In the genomic region with DNA sequence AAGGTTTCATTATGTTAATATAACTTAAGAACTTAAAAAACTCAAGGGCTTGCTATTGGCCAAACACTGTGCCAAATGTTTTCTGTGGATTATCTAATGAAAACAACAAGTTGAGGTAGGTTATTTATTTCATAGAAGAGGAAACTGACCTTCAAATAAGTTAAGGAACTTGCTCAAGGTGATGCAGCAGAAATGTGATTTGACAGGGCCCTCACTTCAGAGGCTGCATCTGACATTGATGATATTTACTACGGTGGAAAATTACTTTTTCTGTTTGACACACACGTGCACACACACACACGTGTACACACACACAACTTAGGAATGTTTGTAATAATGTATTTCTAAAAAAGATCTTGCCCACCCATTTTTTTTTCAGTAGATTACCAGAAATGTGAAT, we compare ENCODE assay signal across 10 cellular contexts.
"Had no signal": no experiment of that assay in that cellular context is flagged by ENCODE, and none has a peak within 500 bp of the region (broad histone marks: within the 10 kb centered on the region; RNA-seq: fewer than 3 reads in every experiment).

No MANE protein-coding gene starts in this region.

- H3K27ac Mint-ChIP-seq: activated CD8-positive, alpha-beta T cell treated with anti-CD3 and anti-CD28 coated beads, Interleukin-2, amount 10 ng/mL, durations not matched to agents 7 days and 5 days; activated T-helper 2 cell treated with anti-CD3 and anti-CD28 coated beads, Interferon-gamma antibody, Interleukin-2, Interleukin-4, amounts not matched to agents 10 μg/mL and 5 μg/mL and 100 μg/mL, durations not matched to agents 14 hours and 24 hours and 36 hours had no signal

- ATAC-seq: activated CD8-positive, alpha-beta T cell treated with anti-CD3 and anti-CD28 coated beads, Interleukin-2, amount 10 ng/mL, durations not matched to agents 7 days and 5 days; activated naive CD4-positive, alpha-beta T cell treated with anti-CD3 and anti-CD28 coated beads, Interleukin-2, amount 50 U/mL, for 72 hours; esophagus mucosa had no signal

- H3K4me3 Mint-ChIP-seq: activated CD8-positive, alpha-beta T cell treated with anti-CD3 and anti-CD28 coated beads, Interleukin-2, amount 10 ng/mL, durations not matched to agents 7 days and 5 days had no signal

- H3K36me3 ChIP-seq: upper lobe of left lung had no signal

- H3K9me3 ChIP-seq: upper lobe of left lung had no signal

- H3K9me3 Mint-ChIP-seq: activated T-helper 2 cell treated with anti-CD3 and anti-CD28 coated beads, Interferon-gamma antibody, Interleukin-2, Interleukin-4, amounts not matched to agents 10 μg/mL and 5 μg/mL and 100 μg/mL, durations not matched to agents 14 hours and 24 hours and 36 hours had no signal

- H3K4me3 ChIP-seq: upper lobe of left lung had no signal

- DNase-seq: activated CD4-positive, CD25-positive, alpha-beta regulatory T cell treated with anti-CD3 and anti-CD28 coated beads, Interleukin-2, amount 50 U/mL, for 72 hours; activated CD8-positive, alpha-beta T cell treated with anti-CD3 and anti-CD28 coated beads, Interleukin-2, amount 10 ng/mL, durations not matched to agents 7 days and 5 days; hypothalamus; kidney glomerular epithelial cell; retina; SW 1271; upper lobe of left lung had no signal

- H3K36me3 Mint-ChIP-seq: activated naive CD4-positive, alpha-beta T cell treated with anti-CD3 and anti-CD28 coated beads, Interleukin-2, amount 50 U/mL, for 72 hours had no signal

- H3K27me3 ChIP-seq: upper lobe of left lung had no signal
